In genomic region chr22:22422629-22423112, GRCh38 we compare ENCODE assay signal across 8 cellular contexts.
DNase-seq lines count a peak whose midpoint lies in the region; ATAC-seq and TF ChIP-seq lines count a peak whose summit lies in the region.

No MANE protein-coding gene starts in this region.

- no peaks in the 10 kb centered on the region for H3K9me3 ChIP-seq in smooth muscle cell (replicated peaks; ENCODE audit: low read depth)

- no peaks in the 10 kb centered on the region for H4K20me1 ChIP-seq in smooth muscle cell (ENCODE audit: low read depth)

- no peak overlapping the region for H3K4me2 ChIP-seq in smooth muscle cell

- H2AFZ ChIP-seq in smooth muscle cell (ENCODE audit: low read depth), result no peak overlapping the region

- no peak overlapping the region for H3K4me3 ChIP-seq in smooth muscle cell

- DNase-seq in ELF-1 (ENCODE audit: low read depth, low spot score), result peak; percentile 42
- DNase-seq in HuH-7.5 (ENCODE audit: low spot score), result peak; percentile 27
- DNase-seq in SHP77 treated with DMSO at 0.1 percent for 48 hours (lab: John Stamatoyannopoulos, UW), result peak; percentile 25
- DNase-seq in activated naive CD4-positive, alpha-beta T cell treated with Interleukin-2 at 50 U/mL for 16 hours, result peak; percentile 63
- DNase-seq in left cardiac atrium, result peak; percentile 63
- DNase-seq in smooth muscle cell (lab: John Stamatoyannopoulos, UW; ENCODE audit: unreplicated experiment), result no peak
- DNase-seq in occipital lobe (lab: John Stamatoyannopoulos, UW), result no peak

- peak; percentile 96 for ATAC-seq in GM21576 (IDR thresholded peaks at IDR 0.05; ENCODE audit: unreplicated experiment)
- no peak for ATAC-seq in left cardiac atrium

- no peak overlapping the region for H3K27ac ChIP-seq in smooth muscle cell (ENCODE audit: low read depth)

- 8% methylated on average over 6 of the region's 6 CpGs for WGBS in smooth muscle cell (ENCODE audit: low lambda C conversion rate)

- H3K9ac ChIP-seq in smooth muscle cell (ENCODE audit: low read depth), result no peak overlapping the region

- H3K4me1 ChIP-seq in smooth muscle cell (ENCODE audit: low read depth), result no peaks in the 10 kb centered on the region

- no peaks in the 10 kb centered on the region for H3K79me2 ChIP-seq in smooth muscle cell (ENCODE audit: low read depth)

- TF ChIP-seq CTCF in smooth muscle cell (IDR thresholded peaks at IDR 0.05; ENCODE audit: borderline replicate concordance, insufficient read depth, poor library complexity, severe bottlenecking), result peak; percentile 80

- no peaks in the 10 kb centered on the region for H3F3A ChIP-seq in smooth muscle cell (ENCODE audit: low read depth)

- H3K36me3 ChIP-seq in smooth muscle cell (ENCODE audit: low read depth), result no peaks in the 10 kb centered on the region

- intact Hi-C loops in left cardiac atrium (cut with DNase I), result no loop called here

- peaks cover 84% of the 10 kb centered on the region for H3K27me3 ChIP-seq in smooth muscle cell (ENCODE audit: low read depth)

Comparison
In these comparisons a context has a peak if more than half of its experiments do, and no peak if none do; other contexts are left out.
1. DNase-seq: peak in ELF-1 (single experiment), HuH-7.5 (single experiment), SHP77 treated with DMSO at 0.1 percent for 48 hours (single experiment), activated naive CD4-positive, alpha-beta T cell treated with Interleukin-2 at 50 U/mL for 16 hours (single experiment) and left cardiac atrium (single experiment); none in smooth muscle cell (single experiment) and occipital lobe (single experiment).